ENCODE assay signal across 1 cellular context in genomic region chr9:34588671-34589370, GRCh38.
TF ChIP-seq lines count a peak whose summit lies in the region.

No MANE protein-coding gene starts in this region.

TF ChIP-seq in GM12878, 131 proteins besides CTCF, POLR2A, EP300 and RAD21:
- peak; percentile 66 for TF ChIP-seq HDAC6 (IDR thresholded peaks at IDR 0.05; ENCODE audit: unreplicated experiment)
- no peak for TF ChIP-seq IRF4 (IDR thresholded peaks at IDR 0.05; ENCODE audit: low read depth, low read length)
